14 cellular contexts compared by ENCODE assay signal in genomic region chr21:43304621-43305335, GRCh38.
"Had no signal": no experiment of that assay in that cellular context is flagged by ENCODE, and none has a peak within 500 bp of the region (broad histone marks: within the 10 kb centered on the region; RNA-seq: fewer than 3 reads in every experiment).

No MANE protein-coding gene starts in this region.

- H3K27me3 ChIP-seq: cardiac muscle cell, tibial nerve, vagina had no signal

- ATAC-seq: activated naive CD8-positive, alpha-beta T cell treated with anti-CD3 and anti-CD28 coated beads, Interleukin-2, amount 50 U/mL, for 24 hours; activated T-cell treated with anti-CD3 and anti-CD28 coated beads, Interleukin-2, amount 50 U/mL, for 4 hours; WTC11 had no signal

- H3K4me3 ChIP-seq: cardiac muscle cell, tibial nerve, vagina had no signal

- H3K27ac ChIP-seq: cardiac muscle cell, vagina had no signal

- H3K36me3 ChIP-seq: cardiac muscle cell, tibial nerve, vagina had no signal

- H3K9me3 ChIP-seq: tibial nerve, vagina had no signal

- DNase-seq: activated CD4-positive, alpha-beta memory T cell treated with anti-CD3 and anti-CD28 coated beads, Interleukin-2, amount 10 ng/mL, durations not matched to agents 7 days and 5 days; activated CD4-positive, alpha-beta T cell treated with anti-CD3 and anti-CD28 coated beads for 4 hours; activated gamma-delta T cell treated with Interleukin-2 at 50 U/mL for 16 hours; activated naive CD8-positive, alpha-beta T cell treated with anti-CD3 and anti-CD28 coated beads, Interleukin-2, amount 50 U/mL, for 24 hours; activated T-cell treated with anti-CD3 and anti-CD28 coated beads, Interleukin-2, amount 50 U/mL, for 4 hours; erythroblast; hippocampal formation; stimulated activated CD4-positive, alpha-beta T cell treated with anti-CD3 and anti-CD28 coated beads, Interleukin-2, amount 100 ng/mL, for 48 hours; stimulated activated naive CD4-positive, alpha-beta T cell; SW 1271 had no signal
